10 cellular contexts compared by ENCODE assay signal in the genomic region with DNA sequence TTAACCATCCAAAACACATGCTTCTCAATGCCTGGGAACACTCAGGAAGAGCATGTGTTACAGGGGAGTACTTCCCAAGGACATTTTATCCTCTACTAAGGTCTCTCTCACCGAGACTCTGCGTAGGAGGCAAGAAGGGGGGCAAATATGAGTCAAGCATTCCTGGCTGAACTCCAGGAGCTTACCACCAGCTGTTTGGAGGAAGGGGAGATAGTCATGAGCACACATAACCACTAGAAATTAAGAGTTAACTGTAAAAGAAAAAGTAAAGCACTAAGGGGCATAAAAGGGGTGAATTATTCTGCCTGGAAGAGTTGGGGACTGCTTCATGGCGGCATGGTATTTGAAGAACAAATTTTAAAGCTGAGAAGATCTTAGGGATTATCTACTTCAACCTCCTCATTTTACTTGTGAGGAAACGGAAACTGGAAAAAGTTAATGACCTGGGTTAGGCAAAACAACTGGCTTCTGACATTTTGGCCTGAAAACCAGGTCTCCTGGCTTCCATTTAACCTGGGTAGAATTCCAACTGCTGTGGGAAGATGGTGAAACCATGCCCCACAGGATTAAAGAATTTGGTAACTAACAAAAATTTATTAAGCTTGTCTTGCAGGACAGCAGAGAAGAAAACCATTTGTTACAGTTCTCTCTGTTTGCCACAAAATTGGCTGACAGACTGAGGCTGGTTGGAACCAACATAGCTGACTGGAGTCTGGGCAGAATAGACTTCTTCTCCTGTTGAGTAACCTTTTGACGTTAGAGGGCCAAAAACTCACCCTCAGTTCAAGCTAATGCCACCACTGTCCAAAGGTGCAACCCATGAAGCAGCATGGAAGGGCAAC.
DNase-seq lines count a peak whose midpoint lies in the region; ATAC-seq and TF ChIP-seq lines count a peak whose summit lies in the region.
"Had no signal": no experiment of that assay in that cellular context is flagged by ENCODE, and none has a peak within 500 bp of the region (broad histone marks: within the 10 kb centered on the region; RNA-seq: fewer than 3 reads in every experiment).

No MANE protein-coding gene starts in this region.

- no peaks in the 10 kb centered on the region for H3K27me3 Mint-ChIP-seq in stimulated activated naive B cell treated with anti-CD40 and anti-IgM and Interleukin-4, amounts not matched to agents 10 μg/mL and 1 μg/mL and 100 μg/mL, for 72 hours
- no peaks in the 10 kb centered on the region for H3K27me3 Mint-ChIP-seq in activated CD8-positive, alpha-beta T cell treated with anti-CD3 and anti-CD28 coated beads, Interleukin-2, amount 10 ng/mL, durations not matched to agents 7 days and 5 days (ENCODE audit: low read depth)
- H3K27me3 Mint-ChIP-seq in activated naive CD4-positive, alpha-beta T cell treated with anti-CD3 and anti-CD28 coated beads, Interleukin-2, amount 10 ng/mL, durations not matched to agents 7 days and 5 days: no peaks in the 10 kb centered on the region

- no peaks in the 10 kb centered on the region for H3K9me3 ChIP-seq in left ventricle myocardium inferior (replicated peaks)

- no peak overlapping the region for H3K4me3 ChIP-seq in left ventricle myocardium inferior

- ATAC-seq in stimulated activated naive B cell treated with anti-CD40 and anti-IgM and Interleukin-4, amounts not matched to agents 10 μg/mL and 1 μg/mL and 100 μg/mL, for 72 hours (replicated peaks): no peak
- no peak for ATAC-seq in activated CD8-positive, alpha-beta T cell treated with anti-CD3 and anti-CD28 coated beads, Interleukin-2, amount 10 ng/mL, durations not matched to agents 7 days and 5 days
- ATAC-seq: activated naive CD4-positive, alpha-beta T cell treated with anti-CD3 and anti-CD28 coated beads, Interleukin-2, amount 50 U/mL, for 72 hours had no signal

- DNase-seq in HUDEP-2 (lab: John Stamatoyannopoulos, UW; ENCODE audit: unreplicated experiment in 76 of 76) (peak in 68 of 76 experiments; percentile 4 to 86 (median 53)), UCSD-AML1 (lab: John Stamatoyannopoulos, UW; ENCODE audit: unreplicated experiment) (peak; percentile 7), left ventricle myocardium inferior (peak; percentile 47), medulla oblongata (ENCODE audit: extremely low spot score) (no peak)
- no peak for DNase-seq in stimulated activated naive B cell treated with anti-CD40 and anti-IgM and Interleukin-4, amounts not matched to agents 10 μg/mL and 1 μg/mL and 100 μg/mL, for 72 hours
- DNase-seq in central memory CD4-positive, alpha-beta T cell: no peak
- DNase-seq in activated CD8-positive, alpha-beta T cell treated with anti-CD3 and anti-CD28 coated beads, Interleukin-2, amount 10 ng/mL, durations not matched to agents 7 days and 5 days: no peak
- DNase-seq in activated naive CD4-positive, alpha-beta T cell treated with anti-CD3 and anti-CD28 coated beads, Interleukin-2, amount 10 ng/mL, durations not matched to agents 7 days and 5 days: no peak
- DNase-seq: NCI-H526 treated with DMSO at 0.1 percent for 48 hours had no signal

- CTCF ChIA-PET in activated CD8-positive, alpha-beta T cell treated with anti-CD3 and anti-CD28 coated beads, Interleukin-2, amount 10 ng/mL, durations not matched to agents 7 days and 5 days (lab: Charles Lee): no interaction called here
- CTCF ChIA-PET in activated naive CD4-positive, alpha-beta T cell treated with anti-CD3 and anti-CD28 coated beads, Interleukin-2, amount 10 ng/mL, durations not matched to agents 7 days and 5 days (lab: Charles Lee): no interaction called here

- POLR2A ChIA-PET in activated CD8-positive, alpha-beta T cell treated with anti-CD3 and anti-CD28 coated beads, Interleukin-2, amount 10 ng/mL, durations not matched to agents 7 days and 5 days (lab: Charles Lee): no interaction called here

- H3K4me1 ChIP-seq in left ventricle myocardium inferior: peaks cover 61% of the 10 kb centered on the region

- H3K27ac Mint-ChIP-seq in stimulated activated naive B cell treated with anti-CD40 and anti-IgM and Interleukin-4, amounts not matched to agents 10 μg/mL and 1 μg/mL and 100 μg/mL, for 72 hours: peak overlapping the region; percentile 74
- H3K27ac Mint-ChIP-seq in activated CD8-positive, alpha-beta T cell treated with anti-CD3 and anti-CD28 coated beads, Interleukin-2, amount 10 ng/mL, durations not matched to agents 7 days and 5 days: no peak overlapping the region
- H3K27ac Mint-ChIP-seq in activated naive CD4-positive, alpha-beta T cell treated with anti-CD3 and anti-CD28 coated beads, Interleukin-2, amount 10 ng/mL, durations not matched to agents 7 days and 5 days: no peak overlapping the region

- no peak overlapping the region for H3K4me3 Mint-ChIP-seq in stimulated activated naive B cell treated with anti-CD40 and anti-IgM and Interleukin-4, amounts not matched to agents 10 μg/mL and 1 μg/mL and 100 μg/mL, for 72 hours
- H3K4me3 Mint-ChIP-seq in activated CD8-positive, alpha-beta T cell treated with anti-CD3 and anti-CD28 coated beads, Interleukin-2, amount 10 ng/mL, durations not matched to agents 7 days and 5 days: no peak overlapping the region
- no peak overlapping the region for H3K4me3 Mint-ChIP-seq in activated naive CD4-positive, alpha-beta T cell treated with anti-CD3 and anti-CD28 coated beads, Interleukin-2, amount 10 ng/mL, durations not matched to agents 7 days and 5 days

- no peaks in the 10 kb centered on the region for H3K27me3 ChIP-seq in left ventricle myocardium inferior (ENCODE audit: low read depth)

- intact Hi-C loops in left ventricle myocardium inferior (cut with micrococcal nuclease): no loop called here

- H3K27ac ChIP-seq in left ventricle myocardium inferior (replicated peaks): peak overlapping the region; percentile 72

- no peak for TF ChIP-seq CTCF in left ventricle myocardium inferior (IDR thresholded peaks at IDR 0.05; ENCODE audit: borderline replicate concordance)

- peaks cover 2 to 3% of the 10 kb centered on the region in 2 donors for H3K9me3 Mint-ChIP-seq in stimulated activated naive B cell treated with anti-CD40 and anti-IgM and Interleukin-4, amounts not matched to agents 10 μg/mL and 1 μg/mL and 100 μg/mL, for 72 hours
- H3K9me3 Mint-ChIP-seq in activated CD8-positive, alpha-beta T cell treated with anti-CD3 and anti-CD28 coated beads, Interleukin-2, amount 10 ng/mL, durations not matched to agents 7 days and 5 days (ENCODE audit: insufficient read depth): no peaks in the 10 kb centered on the region
- H3K9me3 Mint-ChIP-seq in activated naive CD4-positive, alpha-beta T cell treated with anti-CD3 and anti-CD28 coated beads, Interleukin-2, amount 10 ng/mL, durations not matched to agents 7 days and 5 days: no peaks in the 10 kb centered on the region

- peaks cover 5% of the 10 kb centered on the region for H3K36me3 ChIP-seq in left ventricle myocardium inferior

- peaks cover 13 to 34% of the 10 kb centered on the region in 2 donors for H3K4me1 Mint-ChIP-seq in stimulated activated naive B cell treated with anti-CD40 and anti-IgM and Interleukin-4, amounts not matched to agents 10 μg/mL and 1 μg/mL and 100 μg/mL, for 72 hours
- H3K4me1 Mint-ChIP-seq in activated CD8-positive, alpha-beta T cell treated with anti-CD3 and anti-CD28 coated beads, Interleukin-2, amount 10 ng/mL, durations not matched to agents 7 days and 5 days (ENCODE audit: low read depth): no peaks in the 10 kb centered on the region
- no peaks in the 10 kb centered on the region for H3K4me1 Mint-ChIP-seq in activated naive CD4-positive, alpha-beta T cell treated with anti-CD3 and anti-CD28 coated beads, Interleukin-2, amount 10 ng/mL, durations not matched to agents 7 days and 5 days

- peaks cover 31 to 50% of the 10 kb centered on the region in 2 donors for H3K36me3 Mint-ChIP-seq in stimulated activated naive B cell treated with anti-CD40 and anti-IgM and Interleukin-4, amounts not matched to agents 10 μg/mL and 1 μg/mL and 100 μg/mL, for 72 hours
- no peaks in the 10 kb centered on the region for H3K36me3 Mint-ChIP-seq in activated CD8-positive, alpha-beta T cell treated with anti-CD3 and anti-CD28 coated beads, Interleukin-2, amount 10 ng/mL, durations not matched to agents 7 days and 5 days (ENCODE audit: low read depth)
- no peaks in the 10 kb centered on the region for H3K36me3 Mint-ChIP-seq in activated naive CD4-positive, alpha-beta T cell treated with anti-CD3 and anti-CD28 coated beads, Interleukin-2, amount 10 ng/mL, durations not matched to agents 7 days and 5 days

Comparison
In these comparisons a context has a peak if more than half of its experiments do, and no peak if none do; other contexts are left out.
1. DNase-seq: peak in HUDEP-2 (68 of 76), UCSD-AML1 (single experiment) and left ventricle myocardium inferior (single experiment); none in stimulated activated naive B cell treated with anti-CD40 and anti-IgM and Interleukin-4, amounts not matched to agents 10 μg/mL and 1 μg/mL and 100 μg/mL, for 72 hours (single experiment), central memory CD4-positive, alpha-beta T cell (single experiment), activated CD8-positive, alpha-beta T cell treated with anti-CD3 and anti-CD28 coated beads, Interleukin-2, amount 10 ng/mL, durations not matched to agents 7 days and 5 days (single experiment), activated naive CD4-positive, alpha-beta T cell treated with anti-CD3 and anti-CD28 coated beads, Interleukin-2, amount 10 ng/mL, durations not matched to agents 7 days and 5 days (single experiment) and medulla oblongata (single experiment).